Comparison of ENCODE assay signal across 8 cellular contexts in genomic region chr15:64989331-64990167, GRCh38. TPM values are rescaled to one million over a fixed set of nuclear protein-coding genes. Genes with fewer than 3 reads are reported as not detected.
DNase-seq lines count a peak whose midpoint lies in the region; ATAC-seq and FAIRE-seq lines count a peak whose summit lies in the region.

Gene SPG21 (minus strand): TSS chr15:64989914. CDS start chr15:64983569, 6,345 bp downstream.

- no peaks in the 10 kb centered on the region for H3K27me3 ChIP-seq in right cardiac atrium (ENCODE audit: control insufficient read depth, insufficient read depth)

- ATAC-seq in HG02973 (IDR thresholded peaks at IDR 0.05; ENCODE audit: unreplicated experiment) (peak; percentile 94), right cardiac atrium (peak; percentile 97 to 98)

- H3K27ac ChIP-seq in right cardiac atrium (ENCODE audit: low read length) = peak within 1 kb of the TSS; percentile 84

- H3K9me3 ChIP-seq in right cardiac atrium (ENCODE audit: control insufficient read depth, low read length) = no peaks in the 10 kb centered on the region

- intact Hi-C loops in T-helper 2 cell treated with Interferon-gamma antibody and Interleukin-4, amounts not matched to agents 100 ng/mL and 5 ng/mL, for 36 hours (cut with micrococcal nuclease) = loop anchor here (1.0 to 5.0 kb wide), 4 partner anchors 39 to 164 kb away; partner anchors contain the start of genes MTFMT, PIF1 and PLEKHO2
- intact Hi-C loops in right cardiac atrium (cut with DNase I) = no loop called here

- under 1% methylated on average over 78 of the region's 78 CpGs for WGBS in right cardiac atrium

- H3K4me1 ChIP-seq in right cardiac atrium (ENCODE audit: control insufficient read depth, insufficient read depth, low read length) = no peaks in the 10 kb centered on the region

- peak; percentile 92 for DNase-seq in GM18507 (ENCODE audit: extremely low spot score, insufficient read length, low read depth)
- DNase-seq in NCI-H1930 (lab: John Stamatoyannopoulos, UW) = peak; percentile 81 to 84
- peak; percentile 19 to 96 (median 87) for DNase-seq in anterior cingulate cortex (lab: John Stamatoyannopoulos, UW)
- peak; percentile 95 to 98 (median 97) for DNase-seq in right cardiac atrium
- DNase-seq in pulmonary artery endothelial cell (ENCODE audit: low read depth, low spot score) = peak; percentile 77
- DNase-seq in urothelium cell line (ENCODE audit: low spot score) = peak; percentile 99

- FAIRE-seq in GM18507 (lab: Jason Lieb, UNC) (peak; percentile 97), urothelium cell line (lab: Jason Lieb, UNC) (peak; percentile 94)

- peak within 1 kb of the TSS; percentile 85 for H3K4me3 ChIP-seq in right cardiac atrium (ENCODE audit: low read length)

RNA-seq across cellular contexts. Expression of gene SPG21, which starts in this region (rescaled TPM):
- 58.5 and 58.7 TPM in 2 replicates for total RNA-seq in T-helper 2 cell treated with Interferon-gamma antibody and Interleukin-4, amounts not matched to agents 100 ng/mL and 5 ng/mL, for 36 hours
- total RNA-seq in right cardiac atrium (10 to 100 TPM; 54.2 to 59.3 (median 56.0) TPM), pulmonary artery endothelial cell (66.3 and 78.7 TPM in 2 replicates)
- polyA plus RNA-seq in right cardiac atrium = 49.8 TPM

Comparison
In these comparisons a context has a peak if more than half of its experiments do, and no peak if none do; other contexts are left out.
1. Peak in every context shown above with its lines: DNase-seq, ATAC-seq, H3K4me3 ChIP-seq and H3K27ac ChIP-seq.